ENCODE assay signal across 20 cellular contexts in the genomic region with DNA sequence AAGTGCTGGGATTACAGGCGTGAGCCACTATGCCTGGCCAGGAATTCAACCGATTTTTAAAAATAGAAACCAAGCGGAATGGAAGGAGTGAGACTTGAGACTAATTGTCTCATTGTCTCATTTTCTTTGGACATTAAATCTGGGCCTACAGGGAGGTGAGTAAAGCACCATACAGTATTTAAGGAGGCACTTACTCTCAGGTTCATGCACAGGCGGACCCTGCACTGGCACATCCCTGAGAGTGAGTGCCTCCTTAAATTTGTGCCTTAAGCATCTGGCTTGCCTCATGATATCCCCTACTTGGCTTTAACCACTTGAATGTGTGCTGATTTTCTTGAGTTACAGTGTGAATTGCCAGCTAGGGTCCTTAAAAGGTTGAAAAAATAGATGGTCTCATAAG.
"Had no signal": no experiment of that assay in that cellular context is flagged by ENCODE, and none has a peak within 500 bp of the region (broad histone marks: within the 10 kb centered on the region; RNA-seq: fewer than 3 reads in every experiment).

No MANE protein-coding gene starts in this region.

- H3K9me3 ChIP-seq: adrenal gland, Peyer's patch, SJSA1 had no signal

- H3K9me3 Mint-ChIP-seq: activated CD8-positive, alpha-beta T cell treated with anti-CD3 and anti-CD28 coated beads for 36 hours; activated naive CD8-positive, alpha-beta T cell treated with anti-CD3 and anti-CD28 coated beads, Interleukin-2, amount 10 ng/mL, durations not matched to agents 7 days and 5 days; activated T-cell treated with anti-CD3 and anti-CD28 coated beads, Interleukin-2, amount 50 U/mL, for 72 hours; T-helper 1 cell treated with Interleukin-12 subunit alpha and Interleukin-12 subunit beta and Interleukin-4 antibody, amounts not matched to agents 30 μg/mL and 1 μg/mL, for 36 hours had no signal

- ATAC-seq: activated CD8-positive, alpha-beta T cell treated with anti-CD3 and anti-CD28 coated beads for 36 hours; activated T-cell treated with anti-CD3 and anti-CD28 coated beads, Interleukin-2, amount 50 U/mL, for 72 hours had no signal

- H3K4me3 ChIP-seq: adrenal gland, Peyer's patch, SJSA1 had no signal

- H3K4me3 Mint-ChIP-seq: activated CD8-positive, alpha-beta T cell treated with anti-CD3 and anti-CD28 coated beads for 36 hours; activated naive CD8-positive, alpha-beta T cell treated with anti-CD3 and anti-CD28 coated beads, Interleukin-2, amount 10 ng/mL, durations not matched to agents 7 days and 5 days; activated T-cell treated with anti-CD3 and anti-CD28 coated beads, Interleukin-2, amount 50 U/mL, for 72 hours; T-helper 1 cell treated with Interleukin-12 subunit alpha and Interleukin-12 subunit beta and Interleukin-4 antibody, amounts not matched to agents 30 μg/mL and 1 μg/mL, for 36 hours had no signal

- H3K4me1 ChIP-seq: Peyer's patch, SJSA1 had no signal

- H3K27me3 Mint-ChIP-seq: activated CD8-positive, alpha-beta T cell treated with anti-CD3 and anti-CD28 coated beads for 36 hours; activated naive CD8-positive, alpha-beta T cell treated with anti-CD3 and anti-CD28 coated beads, Interleukin-2, amount 10 ng/mL, durations not matched to agents 7 days and 5 days had no signal

- DNase-seq: activated CD4-positive, alpha-beta T cell treated with anti-CD3 and anti-CD28 coated beads for 4 hours; activated CD8-positive, alpha-beta memory T cell treated with anti-CD3 and anti-CD28 coated beads, Interleukin-2, amount 50 U/mL, for 4 hours; activated CD8-positive, alpha-beta T cell treated with anti-CD3 and anti-CD28 coated beads for 36 hours; activated naive CD4-positive, alpha-beta T cell treated with anti-CD3 and anti-CD28 coated beads, Interleukin-2, amount 50 U/mL, for 16 hours; activated naive CD8-positive, alpha-beta T cell treated with anti-CD3 and anti-CD28 coated beads, Interleukin-2, amount 10 ng/mL, durations not matched to agents 7 days and 5 days; activated T-cell treated with anti-CD3 and anti-CD28 coated beads, Interleukin-2, amount 50 U/mL, for 72 hours; anterior cingulate cortex; Karpas-422; NCI-H1105 treated with DMSO at 0.1 percent for 48 hours; NCI-H1436 treated with DMSO at 0.1 percent for 48 hours; NCI-H187 treated with DMSO at 0.1 percent for 48 hours; NCI-H2081 treated with DMSO at 0.1 percent for 48 hours; NCI-H2171 treated with DMSO at 0.1 percent for 48 hours; NCI-H226; NCI-H69; Peyer's patch; SHP77 had no signal

- H3K27me3 ChIP-seq: adrenal gland, Peyer's patch, SJSA1 had no signal

- H3K27ac ChIP-seq: adrenal gland, Peyer's patch, SJSA1 had no signal

- H3K36me3 ChIP-seq: adrenal gland, Peyer's patch had no signal

- H3K27ac Mint-ChIP-seq: activated CD8-positive, alpha-beta T cell treated with anti-CD3 and anti-CD28 coated beads for 36 hours; activated naive CD8-positive, alpha-beta T cell treated with anti-CD3 and anti-CD28 coated beads, Interleukin-2, amount 10 ng/mL, durations not matched to agents 7 days and 5 days; activated T-cell treated with anti-CD3 and anti-CD28 coated beads, Interleukin-2, amount 50 U/mL, for 72 hours; T-helper 1 cell treated with Interleukin-12 subunit alpha and Interleukin-12 subunit beta and Interleukin-4 antibody, amounts not matched to agents 30 μg/mL and 1 μg/mL, for 36 hours had no signal
